9 cellular contexts compared by ENCODE assay signal in genomic region chr1:91523462-91523861, GRCh38.
DNase-seq lines count a peak whose midpoint lies in the region; ATAC-seq and TF ChIP-seq lines count a peak whose summit lies in the region.
"Had no signal": no experiment of that assay in that cellular context is flagged by ENCODE, and none has a peak within 500 bp of the region (broad histone marks: within the 10 kb centered on the region; RNA-seq: fewer than 3 reads in every experiment).

No MANE protein-coding gene starts in this region.

- ATAC-seq in GM18517 (IDR thresholded peaks at IDR 0.05; ENCODE audit: unreplicated experiment) (peak; percentile 98), GM21515 (IDR thresholded peaks at IDR 0.05; ENCODE audit: unreplicated experiment) (peak; percentile 96), HG03439 (IDR thresholded peaks at IDR 0.05; ENCODE audit: unreplicated experiment) (peak; percentile 95)

- DNase-seq in kidney glomerular epithelial cell (lab: John Stamatoyannopoulos, UW), result peak; percentile 75
- DNase-seq in erythroblast (lab: John Stamatoyannopoulos, UW), result no peak
- no peak for DNase-seq in midbrain (lab: John Stamatoyannopoulos, UW)
- no peak for DNase-seq in NCI-H2227 (lab: John Stamatoyannopoulos, UW; ENCODE audit: unreplicated experiment)
- no peak for DNase-seq in iPS-NIHi11 (ENCODE audit: low spot score)
- DNase-seq: NCI-H1092 treated with DMSO at 0.1 percent for 48 hours had no signal

- TF ChIP-seq POLR2A in erythroblast (IDR thresholded peaks at IDR 0.05; ENCODE audit: low read length), result no peak
